ENCODE assay signal across 8 cellular contexts in genomic region chr1:1020415-1021009, GRCh38. TPM values are rescaled to one million over a fixed set of nuclear protein-coding genes. Genes with fewer than 3 reads are reported as not detected.
DNase-seq lines count a peak whose midpoint lies in the region; ATAC-seq and TF ChIP-seq lines count a peak whose summit lies in the region.

No MANE protein-coding gene starts in this region.

- H3K4me3 ChIP-seq in AG10803 (ENCODE audit: low read length), result peak overlapping the region; percentile 66

- H3K4me1 Mint-ChIP-seq in brain (peaks cover 31% of the 10 kb centered on the region), memory B cell (peaks cover 12% of the 10 kb centered on the region)

- H3K36me3 Mint-ChIP-seq in brain (no peaks in the 10 kb centered on the region), memory B cell (no peaks in the 10 kb centered on the region)

- H3K27me3 Mint-ChIP-seq in brain (no peaks in the 10 kb centered on the region), memory B cell (peaks cover 6% of the 10 kb centered on the region)

- H3K9me3 Mint-ChIP-seq in brain (peaks cover 0 to 6% (median 0%) of the 10 kb centered on the region in 5 experiments), memory B cell (no peaks in the 10 kb centered on the region)

- no peak for TF ChIP-seq CTCF in AG10803 (conservative IDR thresholded peaks at IDR 0.05; ENCODE audit: low read length)
- TF ChIP-seq CTCF in brain (conservative IDR thresholded peaks at IDR 0.05), result no peak

- DNase-seq in AG10803 (ENCODE audit: low read depth) (no peak), GM19238 (ENCODE audit: insufficient read length, low spot score) (peak; percentile 74), HT-29 (ENCODE audit: low spot score) (peak; percentile 45), memory B cell (ENCODE audit: low spot score in 2 of 2) (no peak), amniotic stem cell (lab: John Stamatoyannopoulos, UW) (no peak)

- H3K4me3 Mint-ChIP-seq in brain (peak overlapping the region; percentile 76 to 81 (median 79)), memory B cell (peak overlapping the region; percentile 54)

- ATAC-seq in memory B cell (ENCODE audit: low read depth), result no peak
- ATAC-seq in HG03378 (IDR thresholded peaks at IDR 0.05; ENCODE audit: unreplicated experiment), result no peak
- no peak for ATAC-seq in HG03135 (IDR thresholded peaks at IDR 0.05; ENCODE audit: unreplicated experiment)

- H3K27ac Mint-ChIP-seq in brain (no peak overlapping the region), memory B cell (no peak overlapping the region)

RNA-seq across cellular contexts. Expression of gene AGRN, which starts 0.6 kb away (rescaled TPM):
- total RNA-seq in HT-29 (2014; rRNA removed; shearing (Covaris generic)), result 683 and 894 TPM in 2 replicates
- polyA plus RNA-seq in brain (ENCODE audit: insufficient read depth, low read depth, low replicate concordance), result 37.8 TPM

RNA-seq across cellular contexts. Expression of gene ISG15, which starts 7.2 kb away (rescaled TPM):
- 706 and 895 TPM in 2 replicates for total RNA-seq in HT-29 (2014; rRNA removed; shearing (Covaris generic))
- polyA plus RNA-seq in brain (ENCODE audit: insufficient read depth, low read depth, low replicate concordance), result 75.9 TPM

RNA-seq across cellular contexts. Expression of gene HES4, which starts 20.6 kb away (rescaled TPM):
- total RNA-seq in HT-29 (2014; rRNA removed; shearing (Covaris generic)), result 110 and 139 TPM in 2 replicates
- 4.9 TPM for polyA plus RNA-seq in brain (ENCODE audit: insufficient read depth, low read depth, low replicate concordance)

RNA-seq across cellular contexts. Expression of gene PERM1, which starts 38.6 kb away (rescaled TPM):
- total RNA-seq in HT-29 (2014; rRNA removed; shearing (Covaris generic)), result 0.03 TPM in 1 of 2 replicates, not detected in the other
- polyA plus RNA-seq in brain (ENCODE audit: insufficient read depth, low read depth, low replicate concordance), result not detected

RNA-seq across cellular contexts. Expression of gene RNF223, which starts 53.6 kb away (rescaled TPM):
- total RNA-seq in HT-29 (2014; rRNA removed; shearing (Covaris generic)), result 16.2 and 16.5 TPM in 2 replicates
- not detected for polyA plus RNA-seq in brain (ENCODE audit: insufficient read depth, low read depth, low replicate concordance)

Comparison
In these comparisons a context has a peak if more than half of its experiments do, and no peak if none do; other contexts are left out.
1. DNase-seq: peak in GM19238 (single experiment) and HT-29 (single experiment); none in AG10803 (single experiment), memory B cell (0 of 2) and amniotic stem cell (single experiment).